ENCODE assay signal across 35 cellular contexts in the genomic region with DNA sequence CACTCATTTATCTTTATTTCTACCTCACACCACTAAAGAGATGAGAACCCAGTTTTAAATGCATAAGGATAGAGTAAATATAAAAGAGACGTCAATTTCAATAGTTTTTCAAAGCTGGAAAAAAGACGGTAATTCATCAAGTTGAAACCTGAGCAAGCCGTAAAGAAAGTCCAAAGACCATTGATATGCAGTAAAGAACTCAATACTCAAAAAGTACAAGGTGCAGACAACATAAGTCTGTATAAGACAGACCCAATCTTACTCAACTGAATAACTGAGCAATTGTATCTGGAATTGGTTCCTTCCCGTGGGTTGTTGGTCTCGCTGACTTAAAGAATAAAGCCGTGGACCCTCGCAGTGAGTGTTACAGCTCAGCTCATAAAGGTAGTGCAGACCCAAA.
DNase-seq lines count a peak whose midpoint lies in the region; ATAC-seq, FAIRE-seq and TF ChIP-seq lines count a peak whose summit lies in the region.
"Had no signal": no experiment of that assay in that cellular context is flagged by ENCODE, and none has a peak within 500 bp of the region (broad histone marks: within the 10 kb centered on the region; RNA-seq: fewer than 3 reads in every experiment).

No MANE protein-coding gene starts in this region.

- H2AFZ ChIP-seq in hepatocyte, result no peak overlapping the region

- intact Hi-C loops in left colon (cut with DNase I, micrococcal nuclease), result no loop called here
- intact Hi-C loops in activated CD4-positive, alpha-beta memory T cell treated with anti-CD3 and anti-CD28 coated beads for 36 hours (cut with micrococcal nuclease), result no loop called here

- H3K27ac Mint-ChIP-seq in activated CD4-positive, alpha-beta memory T cell treated with anti-CD3 and anti-CD28 coated beads for 36 hours, result no peak overlapping the region
- H3K27ac Mint-ChIP-seq: B cell; CD14-positive monocyte; CD4-positive, alpha-beta T cell; CD4-positive, CD25-positive, alpha-beta regulatory T cell; CD8-positive, alpha-beta T cell had no signal

- H3K79me2 ChIP-seq in hepatocyte, result peaks cover 17% of the 10 kb centered on the region

- 85% methylated on average over 7 of the region's 7 CpGs for WGBS in hepatocyte (ENCODE audit: low lambda C conversion rate, missing lambda C conversion rate)
- WGBS in small intestine, 3 donors, result 22 to 72% (median 39%) methylated on average over 7 of the region's 7 CpGs

- H3K4me2 ChIP-seq in hepatocyte, result peak overlapping the region; percentile 28
- H3K4me2 ChIP-seq: A549; BLaER1; BLaER1 treated with 17β-estradiol and CSF1 and Interleukin-3, amounts not matched to agents 10 nM and 100 nM had no signal

- no peaks in the 10 kb centered on the region for H4K20me1 ChIP-seq in hepatocyte (ENCODE audit: insufficient read depth, poor library complexity, severe bottlenecking)
- H4K20me1 ChIP-seq: BLaER1 had no signal

- H3K9me2 ChIP-seq in hepatocyte (replicated peaks; ENCODE audit: insufficient read depth), result no peaks in the 10 kb centered on the region

- no peak for TF ChIP-seq CTCF in hepatocyte (IDR thresholded peaks at IDR 0.05; ENCODE audit: poor library complexity)

- CTCF ChIA-PET in activated CD4-positive, alpha-beta memory T cell treated with anti-CD3 and anti-CD28 coated beads for 36 hours (lab: Charles Lee), result interaction anchor here (0.8 kb wide), 1 partner anchor 28 kb away, joined by 3 read pairs; no protein-coding TSS in a partner anchor

- ATAC-seq in left colon, result peak; percentile 51
- ATAC-seq in HG02938 (IDR thresholded peaks at IDR 0.05; ENCODE audit: unreplicated experiment), result no peak
- ATAC-seq: A549; CD8-positive, alpha-beta T cell had no signal

- peaks cover 4% of the 10 kb centered on the region for H3K4me1 Mint-ChIP-seq in activated CD4-positive, alpha-beta memory T cell treated with anti-CD3 and anti-CD28 coated beads for 36 hours (ENCODE audit: low read depth)
- H3K4me1 Mint-ChIP-seq: B cell had no signal

- POLR2A ChIA-PET in activated CD4-positive, alpha-beta memory T cell treated with anti-CD3 and anti-CD28 coated beads for 36 hours (lab: Charles Lee), result no interaction called here

- H3K4me1 ChIP-seq in hepatocyte (ENCODE audit: insufficient read depth) (peaks cover 4% of the 10 kb centered on the region), small intestine (ENCODE audit: control insufficient read depth in 2 of 2, insufficient read depth in 1 of 2, low read depth in 1 of 2, low read length in 1 of 2) (peaks cover 0 to 1% of the 10 kb centered on the region in 2 donors)
- H3K4me1 ChIP-seq: BE2C; BLaER1; BLaER1 treated with 17β-estradiol and CSF1 and Interleukin-3, amounts not matched to agents 10 nM and 100 nM had no signal

- DNase-seq in hepatocyte (ENCODE audit: low spot score) (no peak), left colon (no peak), small intestine (peak; percentile 67), midbrain (lab: John Stamatoyannopoulos, UW) (no peak)
- DNase-seq in activated CD4-positive, alpha-beta memory T cell treated with anti-CD3 and anti-CD28 coated beads for 36 hours, result no peak
- DNase-seq: 8988T; ACHN; AML-193; BE2C; C1 segment of cervical spinal cord; Caco-2; Calu3; CD4-positive, alpha-beta memory T cell; CD4-positive, alpha-beta T cell; CD4-positive, CD25-positive, alpha-beta regulatory T cell; CD8-positive, alpha-beta memory T cell; CD8-positive, alpha-beta T cell; COR-L47; DMS 273 treated with DMSO at 0.1 percent for 48 hours; DMS153; DMS53; DMS79; DMS79 treated with DMSO at 0.1 percent for 48 hours; DND-41; EL had no signal

- no peaks in the 10 kb centered on the region for H3K36me3 Mint-ChIP-seq in activated CD4-positive, alpha-beta memory T cell treated with anti-CD3 and anti-CD28 coated beads for 36 hours

- H3K27me3 Mint-ChIP-seq in activated CD4-positive, alpha-beta memory T cell treated with anti-CD3 and anti-CD28 coated beads for 36 hours, result no peaks in the 10 kb centered on the region
- H3K27me3 Mint-ChIP-seq: B cell; CD4-positive, alpha-beta memory T cell; CD4-positive, alpha-beta T cell; CD4-positive, CD25-positive, alpha-beta regulatory T cell; CD8-positive, alpha-beta memory T cell had no signal

- no peak overlapping the region for H3K4me3 ChIP-seq in hepatocyte
- no peak overlapping the region for H3K4me3 ChIP-seq in small intestine (ENCODE audit: low read depth in 1 of 2, low read length in 2 of 2)
- H3K4me3 ChIP-seq: A549; BLaER1; BLaER1 treated with 17β-estradiol and CSF1 and Interleukin-3, amounts not matched to agents 10 nM and 100 nM had no signal

- no peaks in the 10 kb centered on the region for H3K9me3 Mint-ChIP-seq in activated CD4-positive, alpha-beta memory T cell treated with anti-CD3 and anti-CD28 coated beads for 36 hours
- H3K9me3 Mint-ChIP-seq: CD4-positive, alpha-beta memory T cell; CD4-positive, alpha-beta T cell; CD4-positive, CD25-positive, alpha-beta regulatory T cell; CD8-positive, alpha-beta memory T cell; CD8-positive, alpha-beta T cell had no signal

- H3K27me3 ChIP-seq in hepatocyte (no peaks in the 10 kb centered on the region), small intestine (ENCODE audit: control insufficient read depth in 2 of 2, insufficient read depth in 2 of 2, low read length in 2 of 2) (no peaks in the 10 kb centered on the region)
- H3K27me3 ChIP-seq: BE2C; BLaER1; BLaER1 treated with 17β-estradiol and CSF1 and Interleukin-3, amounts not matched to agents 10 nM and 100 nM had no signal

- FAIRE-seq in small intestine (lab: Jason Lieb, UNC), result no peak
- FAIRE-seq: A204.1, A549, D721Med had no signal

- no peaks in the 10 kb centered on the region for H3K36me3 ChIP-seq in hepatocyte (replicated peaks; ENCODE audit: insufficient read depth, low read depth)
- H3K36me3 ChIP-seq in small intestine (ENCODE audit: control insufficient read depth in 2 of 2, insufficient read depth in 2 of 2, low read length in 2 of 2), result no peaks in the 10 kb centered on the region
- H3K36me3 ChIP-seq: BE2C had no signal

- no peak overlapping the region for H3K4me3 Mint-ChIP-seq in activated CD4-positive, alpha-beta memory T cell treated with anti-CD3 and anti-CD28 coated beads for 36 hours
- H3K4me3 Mint-ChIP-seq: B cell; CD14-positive monocyte; CD4-positive, alpha-beta memory T cell; CD4-positive, alpha-beta T cell; CD4-positive, CD25-positive, alpha-beta regulatory T cell; CD8-positive, alpha-beta memory T cell; CD8-positive, alpha-beta T cell had no signal

- H3K9me3 ChIP-seq in hepatocyte (ENCODE audit: low read depth) (no peaks in the 10 kb centered on the region), small intestine (ENCODE audit: control insufficient read depth, low read depth) (no peaks in the 10 kb centered on the region)
- H3K9me3 ChIP-seq: A549, BE2C, Caco-2 had no signal

- H3K27ac ChIP-seq in hepatocyte, result peak overlapping the region; percentile 4
- H3K27ac ChIP-seq in small intestine (ENCODE audit: low read depth in 1 of 2, low read length in 1 of 2), result no peak overlapping the region
- H3K27ac ChIP-seq: 22Rv1; A549; BLaER1; BLaER1 treated with 17β-estradiol and CSF1 and Interleukin-3, amounts not matched to agents 10 nM and 100 nM; C4-2B had no signal
